1 cellular context compared by ENCODE assay signal in the genomic region with DNA sequence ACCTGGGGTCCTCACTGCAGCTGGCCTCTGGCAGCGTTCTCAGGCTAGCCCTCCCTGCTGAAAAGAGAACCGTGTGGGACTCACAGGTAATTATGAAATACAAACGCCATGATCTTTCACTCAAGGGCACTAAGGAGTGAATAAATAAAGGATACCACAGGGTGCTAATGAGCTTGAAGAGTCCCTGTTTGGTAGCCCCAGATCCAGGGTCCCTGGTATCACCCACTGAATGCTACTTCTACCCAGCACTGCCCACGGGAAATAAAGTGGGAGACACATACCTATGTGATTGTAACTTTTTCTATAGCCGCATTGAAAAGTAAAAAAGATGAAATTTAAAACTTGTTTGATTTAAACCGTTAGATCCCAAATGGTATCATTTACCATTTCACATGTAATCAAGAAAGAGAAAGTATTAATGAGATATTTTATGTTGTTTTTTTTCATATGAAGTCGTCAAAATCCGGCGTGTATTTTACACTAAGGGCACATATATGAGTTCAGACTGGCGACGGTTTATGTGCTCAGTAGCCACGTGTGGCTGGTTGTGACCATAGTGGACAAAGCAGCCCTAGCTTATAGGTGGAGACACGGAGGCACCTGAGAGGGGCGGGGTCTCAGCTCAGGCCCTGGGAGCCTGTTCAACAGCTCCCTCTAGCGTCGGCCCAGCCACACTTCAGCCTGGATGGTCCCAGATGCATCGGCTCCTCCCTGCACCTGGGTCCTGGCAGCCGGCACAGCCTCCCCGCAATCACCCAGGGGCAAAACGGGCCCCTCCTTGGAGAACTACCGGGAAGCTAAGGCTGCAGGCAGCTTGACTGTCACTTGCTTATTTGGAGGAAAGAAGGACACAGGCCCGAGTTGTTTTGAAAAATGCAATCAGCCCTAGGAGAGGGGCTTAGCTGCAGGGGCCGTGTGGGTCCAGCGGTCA.
TF ChIP-seq lines count a peak whose summit lies in the region.

No MANE protein-coding gene starts in this region.

TF ChIP-seq in A549, 52 proteins besides CTCF, POLR2A, EP300 and RAD21 (continued from another document):
- TF ChIP-seq HMGXB4 (CRISPR knock-in tag; IDR thresholded peaks at IDR 0.05; ENCODE audit: borderline replicate concordance) = no peak
- TF ChIP-seq ESRRA (IDR thresholded peaks at IDR 0.05; ENCODE audit: borderline replicate concordance, low read length) = no peak
- no peak for TF ChIP-seq CEBPB (IDR thresholded peaks at IDR 0.05)
- TF ChIP-seq NR3C1 (IDR thresholded peaks at IDR 0.05) = no peak
- no peak for TF ChIP-seq JUNB (IDR thresholded peaks at IDR 0.05)
- TF ChIP-seq ZNF302 (CRISPR knock-in tag; IDR thresholded peaks at IDR 0.05) = no peak
- TF ChIP-seq, protein P1, sequence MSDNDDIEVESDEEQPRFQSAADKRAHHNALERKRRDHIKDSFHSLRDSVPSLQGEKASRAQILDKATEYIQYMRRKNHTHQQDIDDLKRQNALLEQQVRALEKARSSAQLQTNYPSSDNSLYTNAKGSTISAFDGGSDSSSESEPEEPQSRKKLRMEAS (IDR thresholded peaks at IDR 0.05) = peak; percentile 94
- TF ChIP-seq POLR2AphosphoS2 (conservative IDR thresholded peaks at IDR 0.05; ENCODE audit: low read length) = no peak
- TF ChIP-seq HOXB5 (CRISPR knock-in tag; IDR thresholded peaks at IDR 0.05) = peak; percentile 19; the same call in 1 of the 2 replicates
- TF ChIP-seq JUN (IDR thresholded peaks at IDR 0.05) = no peak
- TF ChIP-seq ZC3H11A (IDR thresholded peaks at IDR 0.05) = no peak
- TF ChIP-seq PHF8 (IDR thresholded peaks at IDR 0.05; ENCODE audit: borderline replicate concordance, low read depth) = no peak
- 0 out of 2 replicates have a peak, but pooled peaks have one; percentile 41 for TF ChIP-seq HOXB13 (CRISPR knock-in tag; IDR thresholded peaks at IDR 0.05; ENCODE audit: low read depth)
- TF ChIP-seq EHMT2 (IDR thresholded peaks at IDR 0.05; ENCODE audit: low read depth) = no peak
- no peak for TF ChIP-seq HES2 (IDR thresholded peaks at IDR 0.05)
- peak; percentile 98 for TF ChIP-seq SMC3 (IDR thresholded peaks at IDR 0.05)
- no peak for TF ChIP-seq MAFK (IDR thresholded peaks at IDR 0.05; ENCODE audit: partially characterized antibody)
- 0 out of 2 replicates have a peak, but pooled peaks have one; percentile 55 for TF ChIP-seq MYC (IDR thresholded peaks at IDR 0.05; ENCODE audit: borderline replicate concordance, low read length)
- TF ChIP-seq TFCP2L1 (CRISPR knock-in tag; IDR thresholded peaks at IDR 0.05) = no peak
- peak; percentile 80; the same call in 1 of the 2 replicates for TF ChIP-seq E2F6 (IDR thresholded peaks at IDR 0.05; ENCODE audit: borderline replicate concordance, low read depth)
